19 cellular contexts compared by ENCODE assay signal in genomic region chr6:52098649-52099184, GRCh38. TPM values are rescaled to one million over a fixed set of nuclear protein-coding genes. Genes with fewer than 3 reads are reported as not detected.
DNase-seq lines count a peak whose midpoint lies in the region; ATAC-seq, FAIRE-seq and TF ChIP-seq lines count a peak whose summit lies in the region.
"Had no signal": no experiment of that assay in that cellular context is flagged by ENCODE, and none has a peak within 500 bp of the region (broad histone marks: within the 10 kb centered on the region; RNA-seq: fewer than 3 reads in every experiment).

No MANE protein-coding gene starts in this region.

- no peak for ATAC-seq in Panc1
- ATAC-seq: activated T-cell treated with anti-CD3 and anti-CD28 coated beads, Interleukin-2, amount 50 U/mL, for 72 hours; left cardiac atrium had no signal

- H3K27me3 ChIP-seq in Panc1 (ENCODE audit: control insufficient read depth, insufficient read depth, low read length): peaks cover 2% of the 10 kb centered on the region

- no peaks in the 10 kb centered on the region for H3K4me1 ChIP-seq in Panc1 (ENCODE audit: control insufficient read depth, insufficient read depth, low read length)
- H3K4me1 ChIP-seq: SJSA1 had no signal

- H3K4me3 ChIP-seq in Panc1 (ENCODE audit: low read depth in 2 of 2, low read length in 2 of 2): no peak overlapping the region
- H3K4me3 ChIP-seq: SJSA1 had no signal

- BruUV-seq in Panc1 (replicated peaks; lab: Mats Ljungman, UMichigan): no TSS peak

- TF ChIP-seq CTCF in Panc1 (IDR thresholded peaks at IDR 0.05): peak; percentile 13; the same call in 1 of the 2 replicates

- no peaks in the 10 kb centered on the region for H3K36me3 ChIP-seq in Panc1 (ENCODE audit: control insufficient read depth, insufficient read depth, low read length)
- H3K36me3 ChIP-seq: SJSA1 had no signal

- POLR2A ChIA-PET in Panc1 (lab: Charles Lee): no interaction called here

- in situ Hi-C loops in Panc1 (cut with HindIII; ENCODE audit: low pct_unique_long_range_greater_than_20kb, low sequenced_read_pairs): no loop called here

- CTCF ChIA-PET in Panc1 (lab: Charles Lee): no interaction called here

- peak; percentile 12 to 29 for DNase-seq in AML-193 (lab: John Stamatoyannopoulos, UW)
- DNase-seq in GM19239 (ENCODE audit: insufficient read length, low spot score): no peak
- DNase-seq in Panc1 (ENCODE audit: low read depth, low spot score): no peak
- DNase-seq in kidney glomerular epithelial cell (lab: John Stamatoyannopoulos, UW): peak; percentile 44
- no peak for DNase-seq in posterior cingulate gyrus
- no peak for DNase-seq in T-helper 9 cell
- no peak for DNase-seq in NCI-H1048 (lab: John Stamatoyannopoulos, UW)
- DNase-seq: activated CD4-positive, alpha-beta T cell treated with anti-CD3 and anti-CD28 coated beads, Interleukin-2, amount 50 U/mL, for 4 hours; activated naive CD8-positive, alpha-beta T cell treated with anti-CD3 and anti-CD28 coated beads, Interleukin-2, amount 10 ng/mL, durations not matched to agents 7 days and 5 days; activated T-cell treated with anti-CD3 and anti-CD28 coated beads, Interleukin-2, amount 50 U/mL, for 72 hours; C1 segment of cervical spinal cord; caudate nucleus; effector memory CD4-positive, alpha-beta T cell; IMR-90; left cardiac atrium; NCI-H146; stimulated activated CD4-positive, alpha-beta T cell treated with anti-CD3 and anti-CD28 coated beads, Interleukin-2, amount 100 ng/mL, for 48 hours had no signal

- no peak overlapping the region for H3K27ac ChIP-seq in Panc1 (ENCODE audit: low read length)
- H3K27ac ChIP-seq: SJSA1 had no signal

- peak; percentile 4 for FAIRE-seq in GM19239 (lab: Jason Lieb, UNC)

- H3K9me3 ChIP-seq in Panc1 (ENCODE audit: control insufficient read depth, insufficient read depth, low read depth, low read length): no peaks in the 10 kb centered on the region
- H3K9me3 ChIP-seq: SJSA1 had no signal

- intact Hi-C loops in Panc1 (cut with micrococcal nuclease; ENCODE audit: unreplicated experiment) (no loop called here), posterior cingulate gyrus (cut with DNase I) (no loop called here)

RNA-seq across cellular contexts. Expression of gene PKHD1, which starts 11.3 kb away (rescaled TPM):
- not detected for total RNA-seq in Panc1 (2021; ENCODE audit: unreplicated experiment)
- not detected for polyA plus RNA-seq in Panc1 (2012; ENCODE audit: insufficient read length)
- total RNA-seq: activated naive CD8-positive, alpha-beta T cell treated with anti-CD3 and anti-CD28 coated beads, Interleukin-2, amount 10 ng/mL, durations not matched to agents 7 days and 5 days; IMR-90; left cardiac atrium; NCI-H460 had no signal
- polyA plus RNA-seq: IMR-90 had no signal

Comparison
In these comparisons a context has a peak if more than half of its experiments do, and no peak if none do; other contexts are left out.
1. DNase-seq: peak in AML-193 (2 of 2) and kidney glomerular epithelial cell (single experiment); none in GM19239 (single experiment), Panc1 (single experiment), posterior cingulate gyrus (0 of 10), T-helper 9 cell (single experiment) and NCI-H1048 (single experiment).